11 cellular contexts compared by ENCODE assay signal in the genomic region with DNA sequence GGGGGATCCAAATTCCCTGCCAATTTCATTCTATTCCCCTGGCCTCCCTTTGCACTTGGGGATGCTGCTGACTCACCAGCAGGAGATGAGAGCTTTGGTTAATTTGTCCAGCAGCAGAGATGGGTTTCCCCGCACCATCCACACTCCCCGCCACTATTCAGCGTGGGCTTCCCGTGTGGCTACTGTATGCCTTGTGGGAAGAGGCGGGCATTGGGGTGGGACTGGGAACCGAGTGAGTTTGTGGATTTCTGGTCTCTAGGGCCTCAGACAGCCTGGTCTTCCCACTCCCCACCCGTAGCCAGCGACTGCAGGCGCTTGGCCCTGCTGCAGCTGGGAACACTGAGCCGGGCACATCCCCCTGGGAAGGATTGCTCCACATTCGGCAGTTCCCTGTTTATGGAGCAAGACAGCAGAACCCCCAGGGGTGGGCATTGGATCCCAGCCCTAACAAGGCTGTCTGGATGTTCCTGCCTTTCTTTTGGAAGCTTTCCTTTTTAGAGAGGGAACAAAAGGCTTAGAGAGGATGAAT. TPM values are rescaled to one million over a fixed set of nuclear protein-coding genes. Genes with fewer than 3 reads are reported as not detected.
DNase-seq lines count a peak whose midpoint lies in the region; ATAC-seq and TF ChIP-seq lines count a peak whose summit lies in the region.
"Had no signal": no experiment of that assay in that cellular context is flagged by ENCODE, and none has a peak within 500 bp of the region (broad histone marks: within the 10 kb centered on the region; RNA-seq: fewer than 3 reads in every experiment).

No MANE protein-coding gene starts in this region.

- H3K9me3 Mint-ChIP-seq in endodermal cell: no peaks in the 10 kb centered on the region

- H3K36me3 ChIP-seq in endodermal cell (ENCODE audit: control insufficient read depth, insufficient read depth, low read length): no peaks in the 10 kb centered on the region
- H3K36me3 ChIP-seq in mesodermal cell (ENCODE audit: control insufficient read depth, insufficient read depth, low read length): no peaks in the 10 kb centered on the region
- H3K36me3 ChIP-seq: thoracic aorta had no signal

- ATAC-seq in HG03457 (IDR thresholded peaks at IDR 0.05; ENCODE audit: unreplicated experiment): no peak
- ATAC-seq in GM21717 (IDR thresholded peaks at IDR 0.05; ENCODE audit: unreplicated experiment): no peak
- ATAC-seq in HG02571 (IDR thresholded peaks at IDR 0.05; ENCODE audit: unreplicated experiment): no peak
- no peak for ATAC-seq in HG02870 (IDR thresholded peaks at IDR 0.05; ENCODE audit: unreplicated experiment)

- TF ChIP-seq CTCF in endodermal cell (conservative IDR thresholded peaks at IDR 0.05): no peak

- DNase-seq in NCI-H69 (lab: John Stamatoyannopoulos, UW) (peak; percentile 29), endodermal cell (no peak)
- DNase-seq: NCI-H1048 had no signal

- H3K4me1 Mint-ChIP-seq in endodermal cell: peaks cover 20% of the 10 kb centered on the region

- no peak overlapping the region for H3K4me3 Mint-ChIP-seq in endodermal cell

- H3K27ac ChIP-seq in endodermal cell (ENCODE audit: low read depth, low read length): peak overlapping the region; percentile 61
- H3K27ac ChIP-seq in mesodermal cell (ENCODE audit: low read depth, low read length, severe bottlenecking): peak overlapping the region; percentile 58
- H3K27ac ChIP-seq in temporal lobe (ENCODE audit: low read depth, low read length): peak overlapping the region; percentile 89

- H3K4me3 ChIP-seq in endodermal cell (ENCODE audit: low read length) (no peak overlapping the region), mesodermal cell (ENCODE audit: extremely low read depth, insufficient read depth, low read length, poor library complexity, severe bottlenecking) (no peak overlapping the region)
- H3K4me3 ChIP-seq: thoracic aorta had no signal

- no peaks in the 10 kb centered on the region for H3K27me3 ChIP-seq in endodermal cell (ENCODE audit: control insufficient read depth, insufficient read depth, low read length, poor library complexity, severe bottlenecking)

- peaks cover 3% of the 10 kb centered on the region for H3K36me3 Mint-ChIP-seq in endodermal cell (ENCODE audit: low read depth)

- H3K9me3 ChIP-seq in endodermal cell (ENCODE audit: control insufficient read depth, low read length) (no peaks in the 10 kb centered on the region), mesodermal cell (ENCODE audit: control insufficient read depth, low read length) (no peaks in the 10 kb centered on the region)
- H3K9me3 ChIP-seq: thoracic aorta had no signal

- no peaks in the 10 kb centered on the region for H3K27me3 Mint-ChIP-seq in endodermal cell (ENCODE audit: insufficient read depth)

- peak overlapping the region; percentile 6 for H3K9ac ChIP-seq in endodermal cell (ENCODE audit: extremely low read depth, low read length, poor library complexity, severe bottlenecking)

- 71 to 72% methylated on average over 6 to 11 of the region's 11 CpGs for WGBS in endodermal cell (ENCODE audit: insufficient coverage in 1 of 2, insufficient read length in 1 of 2), 2 experiments
- WGBS in mesodermal cell (ENCODE audit: insufficient coverage in 2 of 2), 2 experiments: 63 to 68% methylated on average over 9 to 10 of the region's 11 CpGs

- peak overlapping the region; percentile 44 for H3K27ac Mint-ChIP-seq in endodermal cell

- H3K4me1 ChIP-seq in endodermal cell (ENCODE audit: control insufficient read depth, insufficient read depth, low read length): peaks cover 5% of the 10 kb centered on the region
- peaks cover 23% of the 10 kb centered on the region for H3K4me1 ChIP-seq in mesodermal cell (ENCODE audit: control insufficient read depth, insufficient read depth, low read length, poor library complexity, severe bottlenecking)

RNA-seq across cellular contexts. Expression of gene KIAA1671, which starts 23.4 kb away (rescaled TPM):
- total RNA-seq in endodermal cell: 10 to 100 TPM; 38.8 to 43.7 TPM
- 8.8 TPM for polyA plus RNA-seq in endodermal cell (2013, experiment 1 of 2)
- polyA plus RNA-seq in endodermal cell (2013, experiment 2 of 2): 9.4 TPM
- 18.5 TPM for polyA plus RNA-seq in mesodermal cell (2013, experiment 1 of 2)
- 17.5 TPM for polyA plus RNA-seq in mesodermal cell (2013, experiment 2 of 2)
- total RNA-seq in temporal lobe: 7.4 TPM

RNA-seq across cellular contexts. Expression of gene LHFPL7, which starts 29.4 kb away (rescaled TPM):
- total RNA-seq in endodermal cell: not detected
- polyA plus RNA-seq in endodermal cell (2013, experiment 1 of 2): not detected
- not detected for polyA plus RNA-seq in endodermal cell (2013, experiment 2 of 2)
- polyA plus RNA-seq in mesodermal cell (2013, experiment 1 of 2): not detected
- not detected for polyA plus RNA-seq in mesodermal cell (2013, experiment 2 of 2)
- not detected for total RNA-seq in temporal lobe
- total RNA-seq: liver, thoracic aorta had no signal
- polyA plus RNA-seq: liver had no signal
